ENCODE assay signal across 21 cellular contexts in genomic region chr6:167745660-167746376, GRCh38.
DNase-seq lines count a peak whose midpoint lies in the region; ATAC-seq and TF ChIP-seq lines count a peak whose summit lies in the region.
"Had no signal": no experiment of that assay in that cellular context is flagged by ENCODE, and none has a peak within 500 bp of the region (broad histone marks: within the 10 kb centered on the region; RNA-seq: fewer than 3 reads in every experiment).

No MANE protein-coding gene starts in this region.

- WGBS in mesenchymal stem cell = 83% methylated on average over 19 of the region's 19 CpGs
- 85 to 91% methylated on average over 19 of the region's 19 CpGs for WGBS in sigmoid colon, 2 donors
- 56% methylated on average over 19 of the region's 19 CpGs for WGBS in aorta, 2 donors
- 65% methylated on average over 13 of the region's 19 CpGs for WGBS in SK-N-SH (ENCODE audit: low lambda C conversion rate)

- no peak overlapping the region for H3K23ac ChIP-seq in mesenchymal stem cell (ENCODE audit: low read length in 2 of 2)

- H3K9me2 ChIP-seq in SK-N-SH = 0 out of 2 replicates have a peak, but pooled peaks cover under 1% of the 10 kb centered on the region

- H4K8ac ChIP-seq in mesenchymal stem cell (ENCODE audit: low read length) = peak overlapping the region; percentile 16

- H3K4me2 ChIP-seq in mesenchymal stem cell (ENCODE audit: low read length, poor library complexity, severe bottlenecking) (no peak overlapping the region), SK-N-SH (no peak overlapping the region)

- H2BK12ac ChIP-seq in mesenchymal stem cell (ENCODE audit: low read length in 2 of 2) = peak overlapping the region in 1 of 2 experiments; percentile 91

- H2AK5ac ChIP-seq in mesenchymal stem cell (ENCODE audit: low read length, severe bottlenecking) = no peak overlapping the region

- H3K9me3 ChIP-seq in mesenchymal stem cell (ENCODE audit: control insufficient read depth, low read length) (peaks cover 3% of the 10 kb centered on the region), sigmoid colon (peaks cover 0 to 3% (median 0%) of the 10 kb centered on the region in 4 donors), aorta (ENCODE audit: control insufficient read depth, low read length) (no peaks in the 10 kb centered on the region), SK-N-SH (no peaks in the 10 kb centered on the region)
- H3K9me3 ChIP-seq: ovary had no signal

- H2BK5ac ChIP-seq in mesenchymal stem cell (ENCODE audit: low read depth, low read length, poor library complexity, severe bottlenecking) = no peak overlapping the region

- peaks cover 6 to 43% of the 10 kb centered on the region in 2 experiments for H3K27me3 ChIP-seq in mesenchymal stem cell (ENCODE audit: control insufficient read depth in 1 of 2, insufficient read depth in 1 of 2, low read length in 2 of 2)
- no peaks in the 10 kb centered on the region for H3K27me3 ChIP-seq in sigmoid colon
- H3K27me3 ChIP-seq in aorta (ENCODE audit: control insufficient read depth in 1 of 2, insufficient read depth in 2 of 2, low read length in 1 of 2) = no peaks in the 10 kb centered on the region
- no peaks in the 10 kb centered on the region for H3K27me3 ChIP-seq in SK-N-SH (ENCODE audit: insufficient read depth)
- H3K27me3 ChIP-seq: ovary had no signal

- TF ChIP-seq CTCF in sigmoid colon (IDR thresholded peaks at IDR 0.05) (no peak), SK-N-SH (IDR thresholded peaks at IDR 0.05) (no peak)

- H2BK15ac ChIP-seq in mesenchymal stem cell (ENCODE audit: low read depth, poor library complexity, severe bottlenecking) = peak overlapping the region; percentile 63

- no peak for TF ChIP-seq POLR2A in sigmoid colon (IDR thresholded peaks at IDR 0.05)

- no peaks in the 10 kb centered on the region for H3F3A ChIP-seq in SK-N-SH (replicated peaks; ENCODE audit: insufficient read depth)

- no peaks in the 10 kb centered on the region for H3K36me3 ChIP-seq in mesenchymal stem cell (ENCODE audit: control insufficient read depth in 1 of 2, insufficient read depth in 2 of 2, low read depth in 1 of 2, low read length in 2 of 2)
- H3K36me3 ChIP-seq in sigmoid colon = no peaks in the 10 kb centered on the region
- H3K36me3 ChIP-seq in aorta (ENCODE audit: control insufficient read depth in 1 of 2, insufficient read depth in 2 of 2, low read length in 1 of 2) = no peaks in the 10 kb centered on the region
- H3K36me3 ChIP-seq in SK-N-SH (replicated peaks in 1 of 2; ENCODE audit: control insufficient read depth in 1 of 2, insufficient read depth in 2 of 2, low read length in 1 of 2) = no peaks in the 10 kb centered on the region
- H3K36me3 ChIP-seq: ovary had no signal

- no peak overlapping the region for H3K14ac ChIP-seq in mesenchymal stem cell (ENCODE audit: low read length in 2 of 2)

- intact Hi-C loops in sigmoid colon (cut with DNase I) (no loop called here), aorta (cut with DNase I) (no loop called here)

- no peaks in the 10 kb centered on the region for H4K20me1 ChIP-seq in SK-N-SH (ENCODE audit: insufficient read depth)

- H3K9ac ChIP-seq in mesenchymal stem cell (ENCODE audit: low read length) = no peak overlapping the region
- H3K9ac ChIP-seq in SK-N-SH = no peak overlapping the region

- peak; percentile 84 for ATAC-seq in aorta (ENCODE audit: low FRiP score)
- no peak for ATAC-seq in HG02870 (IDR thresholded peaks at IDR 0.05; ENCODE audit: unreplicated experiment)
- ATAC-seq: activated T-cell treated with anti-CD3 and anti-CD28 coated beads, Interleukin-2, amount 50 U/mL, for 4 hours; GM12878 had no signal

- H2BK120ac ChIP-seq in mesenchymal stem cell (ENCODE audit: low read depth, low read length) = no peak overlapping the region

- POLR2A ChIA-PET in SK-N-SH (lab: Yijun Ruan, JAX) = no interaction called here

- TF ChIP-seq RAD21 in SK-N-SH (IDR thresholded peaks at IDR 0.05; ENCODE audit: low read length) = no peak

- no peaks in the 10 kb centered on the region for H3K79me2 ChIP-seq in SK-N-SH (ENCODE audit: insufficient read depth)

- CTCF ChIA-PET in SK-N-SH (lab: Yijun Ruan, JAX) = no interaction called here

- peaks cover 6% of the 10 kb centered on the region for H3K4me1 ChIP-seq in mesenchymal stem cell (ENCODE audit: control insufficient read depth, insufficient read depth, low read depth, low read length)
- H3K4me1 ChIP-seq in sigmoid colon = peaks cover 0 to 26% (median 23%) of the 10 kb centered on the region in 4 donors
- H3K4me1 ChIP-seq in aorta (ENCODE audit: control insufficient read depth in 1 of 2, insufficient read depth in 2 of 2, low read length in 2 of 2) = no peaks in the 10 kb centered on the region
- peaks cover 0 to 8% of the 10 kb centered on the region in 2 experiments; a peak in 1 of 4 replicates for H3K4me1 ChIP-seq in SK-N-SH (ENCODE audit: control insufficient read depth in 1 of 2, insufficient read depth in 2 of 2, low read depth in 1 of 2, low read length in 1 of 2)

- H4K91ac ChIP-seq in mesenchymal stem cell (ENCODE audit: low read length) = no peak overlapping the region

- no peaks in the 10 kb centered on the region for H3K79me1 ChIP-seq in mesenchymal stem cell (replicated peaks; ENCODE audit: low read length, poor library complexity, severe bottlenecking)

- peak overlapping the region in 1 of 2 experiments; percentile 29 for H3K4ac ChIP-seq in mesenchymal stem cell (ENCODE audit: low read depth in 1 of 2, low read length in 2 of 2)

- H3K4me3 ChIP-seq in mesenchymal stem cell (ENCODE audit: insufficient read depth in 1 of 2, low read depth in 1 of 2, low read length in 2 of 2) = no peak overlapping the region
- no peak overlapping the region for H3K4me3 ChIP-seq in sigmoid colon
- H3K4me3 ChIP-seq in aorta (ENCODE audit: low read length in 2 of 2) = no peak overlapping the region
- H3K4me3 ChIP-seq in SK-N-SH (ENCODE audit: low read depth in 2 of 2, low read length in 1 of 2) = no peak overlapping the region
- H3K4me3 ChIP-seq: GM12878, ovary had no signal

- DNase-seq in activated effector memory CD4-positive, alpha-beta T cell treated with anti-CD3 and anti-CD28 coated beads, Interleukin-2, amount 50 U/mL, for 16 hours = peak; percentile 14
- no peak for DNase-seq in activated effector memory CD4-positive, alpha-beta T cell treated with Interleukin-2 at 50 U/mL for 16 hours
- DNase-seq in mesenchymal stem cell = no peak
- peak; percentile 87 for DNase-seq in sigmoid colon
- DNase-seq in aorta = peak in 1 of 2 donors; percentile 73
- no peak for DNase-seq in DMS114 treated with DMSO at 0.1 percent for 48 hours (lab: John Stamatoyannopoulos, UW; ENCODE audit: unreplicated experiment)
- no peak for DNase-seq in SK-N-SH
- DNase-seq: activated CD4-positive, alpha-beta T cell treated with anti-CD3 and anti-CD28 coated beads for 1 hour; activated naive CD4-positive, alpha-beta T cell treated with anti-CD3 and anti-CD28 coated beads, Interleukin-2, amount 50 U/mL, for 16 hours; activated T-cell treated with anti-CD3 and anti-CD28 coated beads, Interleukin-2, amount 50 U/mL, for 4 hours; central memory CD4-positive, alpha-beta T cell; DMS79; NCI-H1694; NCI-H2171; NCI-H526 treated with DMSO at 0.1 percent for 48 hours; stimulated activated CD4-positive, alpha-beta T cell treated with anti-CD3 and anti-CD28 coated beads, Interleukin-1b, Interleukin-23, amount 100 ng/mL, for 48 hours had no signal

- H3K27ac ChIP-seq in mesenchymal stem cell (ENCODE audit: low read length, poor library complexity, severe bottlenecking) = no peak overlapping the region
- H3K27ac ChIP-seq in sigmoid colon = peak overlapping the region in 3 of 4 donors; percentile 41 to 77 (median 73)
- H3K27ac ChIP-seq in aorta (ENCODE audit: low read depth in 1 of 2, low read length in 2 of 2) = no peak overlapping the region
- H3K27ac ChIP-seq in SK-N-SH (ENCODE audit: low read depth in 2 of 2, low read length in 1 of 2) = no peak overlapping the region
- H3K27ac ChIP-seq: 22Rv1, epithelial cell of prostate, ovary had no signal

- TF ChIP-seq EP300 in sigmoid colon (IDR thresholded peaks at IDR 0.05) (no peak), SK-N-SH (IDR thresholded peaks at IDR 0.05; ENCODE audit: borderline replicate concordance in 1 of 2, low read depth in 1 of 2, low read length in 1 of 2) (no peak)

- peak overlapping the region; percentile 58 to 73 for H3K18ac ChIP-seq in mesenchymal stem cell (ENCODE audit: low read depth in 1 of 2, low read length in 2 of 2)

- H2AFZ ChIP-seq in mesenchymal stem cell (ENCODE audit: low read depth, low read length) (no peak overlapping the region), SK-N-SH (ENCODE audit: low read depth) (no peak overlapping the region)

TF ChIP-seq in SK-N-SH, 30 proteins besides CTCF, POLR2A, EP300 and RAD21 (continues in another document):
- TF ChIP-seq ZBTB33 (IDR thresholded peaks at IDR 0.05; ENCODE audit: borderline replicate concordance, low read depth) = no peak
- TF ChIP-seq FOXM1 (IDR thresholded peaks at IDR 0.05; ENCODE audit: low read depth) = no peak
- TF ChIP-seq, protein P1, sequence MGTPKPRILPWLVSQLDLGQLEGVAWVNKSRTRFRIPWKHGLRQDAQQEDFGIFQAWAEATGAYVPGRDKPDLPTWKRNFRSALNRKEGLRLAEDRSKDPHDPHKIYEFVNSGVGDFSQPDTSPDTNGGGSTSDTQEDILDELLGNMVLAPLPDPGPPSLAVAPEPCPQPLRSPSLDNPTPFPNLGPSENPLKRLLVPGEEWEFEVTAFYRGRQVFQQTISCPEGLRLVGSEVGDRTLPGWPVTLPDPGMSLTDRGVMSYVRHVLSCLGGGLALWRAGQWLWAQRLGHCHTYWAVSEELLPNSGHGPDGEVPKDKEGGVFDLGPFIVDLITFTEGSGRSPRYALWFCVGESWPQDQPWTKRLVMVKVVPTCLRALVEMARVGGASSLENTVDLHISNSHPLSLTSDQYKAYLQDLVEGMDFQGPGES (IDR thresholded peaks at IDR 0.05; ENCODE audit: low read depth, low read length) = no peak
- TF ChIP-seq TAF1 (IDR thresholded peaks at IDR 0.05; ENCODE audit: borderline replicate concordance, low read depth, low read length) = no peak
- no peak for TF ChIP-seq CHD2 (IDR thresholded peaks at IDR 0.05; ENCODE audit: low read length, partially characterized antibody)
- no peak for TF ChIP-seq FOXJ3 (CRISPR knock-in tag; IDR thresholded peaks at IDR 0.05)
- TF ChIP-seq NRF1 (IDR thresholded peaks at IDR 0.05; ENCODE audit: low read depth, low read length) = no peak

Comparison
In these comparisons a context has a peak if more than half of its experiments do, and no peak if none do; other contexts are left out.
1. DNase-seq: peak in activated effector memory CD4-positive, alpha-beta T cell treated with anti-CD3 and anti-CD28 coated beads, Interleukin-2, amount 50 U/mL, for 16 hours (single experiment) and sigmoid colon (single experiment); none in activated effector memory CD4-positive, alpha-beta T cell treated with Interleukin-2 at 50 U/mL for 16 hours (single experiment), mesenchymal stem cell (single experiment), DMS114 treated with DMSO at 0.1 percent for 48 hours (single experiment) and SK-N-SH (single experiment).
2. H3K27ac ChIP-seq: peak in sigmoid colon (3 of 4); none in mesenchymal stem cell (single experiment), aorta (0 of 2) and SK-N-SH (0 of 2).